10 cellular contexts compared by ENCODE assay signal in the genomic region with DNA sequence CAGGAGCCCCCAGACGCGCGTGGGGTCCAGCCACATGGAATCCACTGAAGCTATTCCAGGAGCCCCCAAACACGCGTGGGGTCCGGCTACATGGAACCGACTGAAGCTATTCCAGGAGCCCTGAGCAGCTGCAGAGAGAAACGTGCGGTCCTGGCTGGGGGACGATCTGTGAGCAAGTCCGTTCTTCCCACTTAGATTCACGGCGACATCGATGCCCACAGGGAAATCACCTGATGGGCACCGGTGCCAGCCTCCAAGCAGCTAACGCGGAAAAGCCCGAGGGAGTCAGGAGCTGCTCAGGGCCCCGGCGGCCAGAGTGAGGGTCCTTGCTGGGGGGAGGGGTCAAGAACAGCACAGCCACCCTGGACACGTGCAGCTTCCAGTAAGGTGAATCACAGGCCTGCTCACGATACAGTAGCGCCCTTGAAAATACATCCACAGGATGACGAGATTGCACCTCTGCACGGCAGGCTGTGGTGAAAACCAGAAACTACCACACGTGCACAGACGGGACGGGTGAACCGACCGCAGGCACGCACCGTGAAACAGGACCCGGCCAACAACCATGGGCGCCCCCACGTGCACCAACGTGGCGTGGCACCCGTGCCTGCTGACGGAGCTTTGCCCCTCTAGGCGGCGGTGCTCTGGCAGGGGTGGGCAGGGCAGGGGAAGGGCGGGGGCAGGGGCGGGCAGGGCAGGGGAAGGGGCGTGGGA.
A peak's percentile ranks its signal among the peaks of the same experiment; 100 is the strongest.
DNase-seq lines count a peak whose midpoint lies in the region; ATAC-seq and TF ChIP-seq lines count a peak whose summit lies in the region.
"Had no signal": no experiment of that assay in that cellular context is flagged by ENCODE, and none has a peak within 500 bp of the region (broad histone marks: within the 10 kb centered on the region; RNA-seq: fewer than 3 reads in every experiment).

No MANE protein-coding gene starts in this region.

- H3K27ac ChIP-seq in H9 (ENCODE audit: insufficient read length, low read depth, low read length) = no peak overlapping the region
- H3K27ac ChIP-seq in osteoblast (ENCODE audit: low read depth, low read length) = no peak overlapping the region

- H3K27ac Mint-ChIP-seq in H9 = peak overlapping the region in 1 of 3 experiments; percentile 44; a peak in 1 of 7 replicates
- H3K27ac Mint-ChIP-seq in activated T-cell treated with anti-CD3 and anti-CD28 coated beads, Interleukin-2, amount 50 U/mL, for 72 hours = no peak overlapping the region

- no peak overlapping the region for H3K4me3 ChIP-seq in osteoblast (ENCODE audit: insufficient read depth, low read length)

- H2AFZ ChIP-seq in H9 (ENCODE audit: low read length) (no peak overlapping the region), osteoblast (ENCODE audit: low read length) (no peak overlapping the region)

- no peaks in the 10 kb centered on the region for H3K36me3 ChIP-seq in osteoblast (ENCODE audit: insufficient read depth, low read length)

- H3K23me2 ChIP-seq in H9 (ENCODE audit: insufficient read length, low read depth, low read length, poor library complexity, severe bottlenecking) = no peaks in the 10 kb centered on the region

- no peak overlapping the region for H4K8ac ChIP-seq in H9 (replicated peaks; ENCODE audit: insufficient read length, low read depth, low read length)

- no peak overlapping the region for H2BK12ac ChIP-seq in H9 (ENCODE audit: insufficient read length, low read depth, low read length)

- peaks cover 9% of the 10 kb centered on the region for H3K27me3 Mint-ChIP-seq in H9 (ENCODE audit: low read depth)
- H3K27me3 Mint-ChIP-seq in activated T-cell treated with anti-CD3 and anti-CD28 coated beads, Interleukin-2, amount 50 U/mL, for 72 hours (ENCODE audit: low read depth) = no peaks in the 10 kb centered on the region

- H3K4me3 Mint-ChIP-seq in H9 = no peak overlapping the region
- no peak overlapping the region for H3K4me3 Mint-ChIP-seq in activated T-cell treated with anti-CD3 and anti-CD28 coated beads, Interleukin-2, amount 50 U/mL, for 72 hours

- peak; percentile 44 to 83 for ATAC-seq in activated T-cell treated with anti-CD3 and anti-CD28 coated beads, Interleukin-2, amount 50 U/mL, for 72 hours (replicated peaks in 1 of 2)
- ATAC-seq in HG02678 (IDR thresholded peaks at IDR 0.05; ENCODE audit: unreplicated experiment) (no peak), HG02588 (IDR thresholded peaks at IDR 0.05; ENCODE audit: unreplicated experiment) (no peak)

- no CpG with 5 or more reads among the region's 44 CpGs for WGBS in H9 (ENCODE audit: extremely low coverage, insufficient read length, low lambda C conversion rate)

- DNase-seq in CD1c-positive myeloid dendritic cell (ENCODE audit: extremely low spot score) (peak; percentile 20), H9 (peak; percentile 59), osteoblast (ENCODE audit: insufficient read length, low spot score, missing footprints) (peak; percentile 92), NCI-H2171 treated with DMSO at 0.1 percent for 48 hours (lab: John Stamatoyannopoulos, UW) (no peak)
- peak; percentile 25 to 70 for DNase-seq in activated T-cell treated with anti-CD3 and anti-CD28 coated beads, Interleukin-2, amount 50 U/mL, for 72 hours
- DNase-seq: amygdala, erythroblast, NCI-H2081 treated with DMSO at 0.1 percent for 48 hours had no signal

- no peaks in the 10 kb centered on the region for H3K27me3 ChIP-seq in H9 (ENCODE audit: insufficient read depth, low read length)
- no peaks in the 10 kb centered on the region for H3K27me3 ChIP-seq in osteoblast (ENCODE audit: insufficient read depth, low read length)

- no peak overlapping the region for H3K4me2 ChIP-seq in H9 (ENCODE audit: insufficient read depth, insufficient read length, low read length)
- H3K4me2 ChIP-seq in osteoblast (ENCODE audit: insufficient read depth, low read length) = no peak overlapping the region

- H3K9me3 ChIP-seq in H9 (ENCODE audit: control insufficient read depth, low read depth, low read length) (no peaks in the 10 kb centered on the region), osteoblast (ENCODE audit: low read depth, low read length) (no peaks in the 10 kb centered on the region)

- TF ChIP-seq CTCF in H9 (conservative IDR thresholded peaks at IDR 0.05) (peak; percentile 60), osteoblast (IDR thresholded peaks at IDR 0.05; ENCODE audit: extremely low read depth, low read depth, low read length) (peak; percentile 6)

- H3K79me2 ChIP-seq in H9 (ENCODE audit: insufficient read depth, low read length) = no peaks in the 10 kb centered on the region
- H3K79me2 ChIP-seq in osteoblast (ENCODE audit: insufficient read depth, low read length) = no peaks in the 10 kb centered on the region

- H4K5ac ChIP-seq in H9 (ENCODE audit: insufficient read length, low read depth, low read length) = no peak overlapping the region

- H3K9ac ChIP-seq in H9 (ENCODE audit: extremely low read depth, insufficient read length, low read length) = no peak overlapping the region

- H2BK5ac ChIP-seq in H9 (ENCODE audit: insufficient read length, low read length) = no peak overlapping the region

- no peak overlapping the region for H3T11ph ChIP-seq in H9 (ENCODE audit: low read length)

- no peaks in the 10 kb centered on the region for H3K4me1 ChIP-seq in H9 (ENCODE audit: insufficient read depth, low read length)
- no peaks in the 10 kb centered on the region for H3K4me1 ChIP-seq in osteoblast (ENCODE audit: insufficient read depth, low read length)

- no peak overlapping the region for H3K4ac ChIP-seq in H9 (ENCODE audit: low read depth, low read length)

- no peak overlapping the region for H3K14ac ChIP-seq in H9 (ENCODE audit: insufficient read depth, low read length)

- H3K79me1 ChIP-seq in H9 (ENCODE audit: insufficient read depth, low read depth, low read length, poor library complexity, severe bottlenecking) = no peaks in the 10 kb centered on the region

- no peaks in the 10 kb centered on the region for H3K36me3 Mint-ChIP-seq in H9 (ENCODE audit: insufficient read depth in 1 of 3, low read depth in 3 of 3)
- peaks cover 0 to 4% of the 10 kb centered on the region in 2 donors for H3K36me3 Mint-ChIP-seq in activated T-cell treated with anti-CD3 and anti-CD28 coated beads, Interleukin-2, amount 50 U/mL, for 72 hours (ENCODE audit: insufficient read depth in 2 of 2)

- no peaks in the 10 kb centered on the region for H3K9me3 Mint-ChIP-seq in H9
- H3K9me3 Mint-ChIP-seq in activated T-cell treated with anti-CD3 and anti-CD28 coated beads, Interleukin-2, amount 50 U/mL, for 72 hours = no peaks in the 10 kb centered on the region

- no peak overlapping the region for H2BK120ac ChIP-seq in H9 (ENCODE audit: low read depth, low read length, poor library complexity, severe bottlenecking)

- no peak overlapping the region for H2AK5ac ChIP-seq in H9 (ENCODE audit: insufficient read length, low read length)

- no peak overlapping the region for H2BK20ac ChIP-seq in H9 (ENCODE audit: low read depth, low read length, poor library complexity, severe bottlenecking)

- no peak overlapping the region for H4K91ac ChIP-seq in H9 (ENCODE audit: insufficient read length, low read depth, low read length)

- H2BK15ac ChIP-seq in H9 (ENCODE audit: low read depth, low read length) = no peak overlapping the region

- H4K20me1 ChIP-seq in H9 (ENCODE audit: control insufficient read depth, insufficient read depth, insufficient read length) = no peaks in the 10 kb centered on the region
- H4K20me1 ChIP-seq in osteoblast (ENCODE audit: insufficient read depth, low read length) = peaks cover 2% of the 10 kb centered on the region

- no peak overlapping the region for H3K23ac ChIP-seq in H9 (ENCODE audit: insufficient read length, low read depth, low read length)

- no peak overlapping the region for H3K56ac ChIP-seq in H9 (ENCODE audit: insufficient read length, low read depth, low read length)

- H3K18ac ChIP-seq in H9 (ENCODE audit: insufficient read length, low read depth, low read length) = no peak overlapping the region

- H3K4me1 Mint-ChIP-seq in H9 = peaks cover 0 to 5% of the 10 kb centered on the region in 2 experiments; a peak in 3 of 4 replicates
- H3K4me1 Mint-ChIP-seq in activated T-cell treated with anti-CD3 and anti-CD28 coated beads, Interleukin-2, amount 50 U/mL, for 72 hours (ENCODE audit: low read depth) = peaks cover 5% of the 10 kb centered on the region

Comparison
In these comparisons a context has a peak if more than half of its experiments do, and no peak if none do; other contexts are left out.
1. ATAC-seq: peak in activated T-cell treated with anti-CD3 and anti-CD28 coated beads, Interleukin-2, amount 50 U/mL, for 72 hours (2 of 2); none in HG02678 (single experiment) and HG02588 (single experiment).